In genomic region chr1:23098463-23099170, GRCh38 we compare ENCODE assay signal across 8 cellular contexts.
A peak's percentile ranks its signal among the peaks of the same experiment; 100 is the strongest.
DNase-seq lines count a peak whose midpoint lies in the region; ATAC-seq lines count a peak whose summit lies in the region.

No MANE protein-coding gene starts in this region.

- ATAC-seq in GM19351 (IDR thresholded peaks at IDR 0.05; ENCODE audit: unreplicated experiment): no peak

- peak; percentile 71 for DNase-seq in ACHN
- peak; percentile 37 for DNase-seq in GM19238 (ENCODE audit: insufficient read length, low spot score)
- peak; percentile 51 for DNase-seq in NCI-H226
- DNase-seq in activated CD4-positive, CD25-positive, alpha-beta regulatory T cell treated with anti-CD3 and anti-CD28 coated beads, Interleukin-2, amount 50 U/mL, for 72 hours: peak; percentile 47
- DNase-seq in cerebellar cortex (ENCODE audit: low spot score): peak; percentile 85
- peak; percentile 74 for DNase-seq in kidney tubule cell (ENCODE audit: low spot score)
- DNase-seq in stimulated activated CD4-positive, alpha-beta T cell treated with anti-CD3 and anti-CD28 coated beads, Interleukin-2, amount 100 ng/mL, for 4 hours (ENCODE audit: low read depth): peak; percentile 47

- in situ Hi-C loops in ACHN (cut with HindIII; ENCODE audit: low pct_ligation_motif_present, low pct_unique_long_range_greater_than_20kb, low sequenced_read_pairs): no loop called here
